Comparison of ENCODE assay signal across 8 cellular contexts in genomic region chr12:8038659-8039114, GRCh38. TPM values are rescaled to one million over a fixed set of nuclear protein-coding genes. Genes with fewer than 3 reads are reported as not detected.
A peak's percentile ranks its signal among the peaks of the same experiment; 100 is the strongest.
DNase-seq lines count a peak whose midpoint lies in the region; ATAC-seq and TF ChIP-seq lines count a peak whose summit lies in the region.

No MANE protein-coding gene starts in this region.

- H3K27me3 ChIP-seq in mucosa of rectum (ENCODE audit: control insufficient read depth in 2 of 2, insufficient read depth in 2 of 2, low read length in 2 of 2) (no peaks in the 10 kb centered on the region), thyroid gland (no peaks in the 10 kb centered on the region)

- no peaks in the 10 kb centered on the region for H3K9me3 ChIP-seq in mucosa of rectum (ENCODE audit: control insufficient read depth in 2 of 2, low read length in 2 of 2)
- H3K9me3 ChIP-seq in thyroid gland: no peaks in the 10 kb centered on the region

- peaks cover 38 to 39% of the 10 kb centered on the region in 2 donors for H3K4me1 ChIP-seq in mucosa of rectum (ENCODE audit: control insufficient read depth in 2 of 2, insufficient read depth in 2 of 2, low read length in 2 of 2)
- peaks cover 53 to 57% of the 10 kb centered on the region in 2 donors for H3K4me1 ChIP-seq in thyroid gland

- H3K36me3 ChIP-seq in mucosa of rectum (ENCODE audit: control insufficient read depth in 2 of 2, insufficient read depth in 2 of 2, low read length in 2 of 2) (peaks cover 21 to 25% of the 10 kb centered on the region in 2 donors), thyroid gland (peaks cover 32 to 34% of the 10 kb centered on the region in 2 donors)

- peak overlapping the region; percentile 29 to 36 for H3K9ac ChIP-seq in mucosa of rectum (ENCODE audit: low read depth in 1 of 2, low read length in 2 of 2)

- no peak for ATAC-seq in GM21723 (IDR thresholded peaks at IDR 0.05; ENCODE audit: unreplicated experiment)

- DNase-seq in COR-L47 (lab: John Stamatoyannopoulos, UW) (peak; percentile 46), NCI-H1092 (lab: John Stamatoyannopoulos, UW) (peak; percentile 62), epithelial cell of esophagus (ENCODE audit: low read depth) (peak; percentile 69), thyroid gland (peak; percentile 92 to 93)
- DNase-seq in central memory CD4-positive, alpha-beta T cell: no peak

- WGBS in thyroid gland, 2 donors: 3 to 6% methylated on average over 10 to 13 of the region's 13 CpGs

- no peak overlapping the region for H3K27ac ChIP-seq in mucosa of rectum (ENCODE audit: low read depth in 2 of 2, low read length in 2 of 2)
- peak overlapping the region in 2 of 3 donors; percentile 47 to 53 for H3K27ac ChIP-seq in thyroid gland

- H3K4me3 ChIP-seq in WI38 (ENCODE audit: low read depth, low read length) (peak overlapping the region; percentile 36), epithelial cell of esophagus (ENCODE audit: low read length) (peak overlapping the region; percentile 21), mucosa of rectum (ENCODE audit: low read length in 2 of 2) (peak overlapping the region; percentile 15 to 21), thyroid gland (replicated peaks in 1 of 3) (no peak overlapping the region)

- peak in 1 of 2 donors; percentile 54 for TF ChIP-seq POLR2A in thyroid gland (IDR thresholded peaks at IDR 0.05)

- intact Hi-C loops in thyroid gland (cut with DNase I): no loop called here

- no peak for TF ChIP-seq CTCF in WI38 (IDR thresholded peaks at IDR 0.05; ENCODE audit: low read depth, low read length)
- TF ChIP-seq CTCF in epithelial cell of esophagus (IDR thresholded peaks at IDR 0.05; ENCODE audit: insufficient read depth, low read depth, low read length, missing control alignments): no peak
- TF ChIP-seq CTCF in thyroid gland (IDR thresholded peaks at IDR 0.05): no peak

RNA-seq across cellular contexts. Expression of gene FOXJ2, which starts 6.2 kb away (rescaled TPM):
- 10 to 100 TPM; 14.0 to 18.3 (median 14.9) TPM for total RNA-seq in thyroid gland

RNA-seq across cellular contexts. Expression of gene C3AR1, which starts 27.5 kb away (rescaled TPM):
- total RNA-seq in thyroid gland: 1 to 10 TPM; 2.1 to 4.4 (median 2.9) TPM

RNA-seq across cellular contexts. Expression of gene NECAP1, which starts 43.4 kb away (rescaled TPM):
- total RNA-seq in thyroid gland: 10 to 100 TPM; 32.7 to 45.6 (median 39.5) TPM

Comparison
In these comparisons a context has a peak if more than half of its experiments do, and no peak if none do; other contexts are left out.
1. H3K4me3 ChIP-seq: peak in WI38 (single experiment), epithelial cell of esophagus (single experiment) and mucosa of rectum (2 of 2); none in thyroid gland (0 of 3).
2. H3K27ac ChIP-seq: peak in thyroid gland (2 of 3); none in mucosa of rectum (0 of 2).